Comparison of ENCODE assay signal across 8 cellular contexts in genomic region chr1:157073944-157074685, GRCh38. TPM values are rescaled to one million over a fixed set of nuclear protein-coding genes. Genes with fewer than 3 reads are reported as not detected.
DNase-seq lines count a peak whose midpoint lies in the region; ATAC-seq and TF ChIP-seq lines count a peak whose summit lies in the region.

No MANE protein-coding gene starts in this region.

- no peaks in the 10 kb centered on the region for H3K4me1 ChIP-seq in foreskin keratinocyte

- peaks cover 27% of the 10 kb centered on the region for H3K27me3 Mint-ChIP-seq in osteocyte (ENCODE audit: unreplicated experiment)

- no peak overlapping the region for H3K27ac Mint-ChIP-seq in osteocyte (ENCODE audit: unreplicated experiment)

- peaks cover 49% of the 10 kb centered on the region for H3K27me3 ChIP-seq in foreskin keratinocyte

- peak; percentile 22 for DNase-seq in activated naive CD4-positive, alpha-beta T cell treated with Interleukin-2 at 50 U/mL for 16 hours
- no peak for DNase-seq in activated naive CD4-positive, alpha-beta T cell (lab: John Stamatoyannopoulos, UW)
- DNase-seq in NCI-H510A treated with DMSO at 0.1 percent for 48 hours (lab: John Stamatoyannopoulos, UW) (peak; percentile 50), foreskin keratinocyte (peak in 1 of 2 donors; percentile 60), osteocyte (ENCODE audit: extremely low spot score, unreplicated experiment) (no peak), DMS114 treated with DMSO at 0.1 percent for 48 hours (lab: John Stamatoyannopoulos, UW; ENCODE audit: unreplicated experiment) (no peak), GF-D8 (lab: John Stamatoyannopoulos, UW) (no peak)
- DNase-seq in activated CD8-positive, alpha-beta memory T cell treated with anti-CD3 and anti-CD28 coated beads, Interleukin-2, amount 50 U/mL, for 24 hours (ENCODE audit: extremely low read depth): peak; percentile 10

- no peak overlapping the region for H3K27ac ChIP-seq in foreskin keratinocyte

- no peak overlapping the region for H3K4me3 Mint-ChIP-seq in osteocyte (ENCODE audit: unreplicated experiment)

- H3K36me3 Mint-ChIP-seq in osteocyte (ENCODE audit: unreplicated experiment): no peaks in the 10 kb centered on the region

- no peaks in the 10 kb centered on the region for H3K9me3 Mint-ChIP-seq in osteocyte (ENCODE audit: unreplicated experiment)

- TF ChIP-seq CTCF in foreskin keratinocyte (conservative IDR thresholded peaks at IDR 0.05) (peak; percentile 79), osteocyte (IDR thresholded peaks at IDR 0.05) (peak; percentile 57)

- no peaks in the 10 kb centered on the region for H3K4me1 Mint-ChIP-seq in osteocyte (ENCODE audit: unreplicated experiment)

- peak; percentile 84 for ATAC-seq in foreskin keratinocyte

RNA-seq across cellular contexts. Expression of gene ETV3L, which starts 25.5 kb away (rescaled TPM):
- not detected in 2 replicates for total RNA-seq in foreskin keratinocyte
- polyA plus RNA-seq in foreskin keratinocyte: not detected in 2 replicates
- total RNA-seq in osteocyte: not detected in 2 replicates

RNA-seq across cellular contexts. Expression of gene ARHGEF11, which starts 28.6 kb away (rescaled TPM):
- 16.5 and 18.4 TPM in 2 replicates for total RNA-seq in foreskin keratinocyte
- 5.6 and 6.1 TPM in 2 replicates for polyA plus RNA-seq in foreskin keratinocyte
- total RNA-seq in osteocyte: 42.2 and 42.7 TPM in 2 replicates

Comparison
In these comparisons a context has a peak if more than half of its experiments do, and no peak if none do; other contexts are left out.
1. DNase-seq: peak in activated naive CD4-positive, alpha-beta T cell treated with Interleukin-2 at 50 U/mL for 16 hours (single experiment), NCI-H510A treated with DMSO at 0.1 percent for 48 hours (single experiment) and activated CD8-positive, alpha-beta memory T cell treated with anti-CD3 and anti-CD28 coated beads, Interleukin-2, amount 50 U/mL, for 24 hours (single experiment); none in activated naive CD4-positive, alpha-beta T cell (0 of 4), osteocyte (single experiment), DMS114 treated with DMSO at 0.1 percent for 48 hours (single experiment) and GF-D8 (single experiment).